8 cellular contexts compared by ENCODE assay signal in genomic region chr4:2468464-2469191, GRCh38. TPM values are rescaled to one million over a fixed set of nuclear protein-coding genes. Genes with fewer than 3 reads are reported as not detected.
DNase-seq lines count a peak whose midpoint lies in the region; ATAC-seq and TF ChIP-seq lines count a peak whose summit lies in the region.

Gene RNF4, plus strand, starts transcription at chr4:2469106. Its CDS starts 21,388 bp downstream, at chr4:2490494.

- peak; percentile 79 for ATAC-seq in effector memory CD8-positive, alpha-beta T cell (replicated peaks)
- peak; percentile 85 for ATAC-seq in memory B cell (ENCODE audit: low read depth)

- POLR2A ChIA-PET in activated CD8-positive, alpha-beta memory T cell treated with anti-CD3 and anti-CD28 coated beads for 36 hours (lab: Charles Lee): interaction anchor here (0.7 to 3.1 kb wide), 17 partner anchors 10 to 494 kb away, joined by 3 to 25 read pairs (median 4); partner anchors contain the start of genes CFAP99, FAM193A and MXD4

- H3K9me3 Mint-ChIP-seq in effector memory CD8-positive, alpha-beta T cell: no peaks in the 10 kb centered on the region
- H3K9me3 Mint-ChIP-seq in memory B cell: no peaks in the 10 kb centered on the region

- CTCF ChIA-PET in activated CD8-positive, alpha-beta memory T cell treated with anti-CD3 and anti-CD28 coated beads for 36 hours (lab: Charles Lee): interaction anchor here (0.6 to 1.5 kb wide), 9 partner anchors 12 to 215 kb away, joined by 3 to 6 read pairs (median 3); partner anchors contain the start of gene MXD4

- peaks cover 58% of the 10 kb centered on the region for H3K36me3 Mint-ChIP-seq in effector memory CD8-positive, alpha-beta T cell (ENCODE audit: insufficient read depth)
- no peaks in the 10 kb centered on the region for H3K36me3 Mint-ChIP-seq in memory B cell

- peak within 1 kb of the TSS; percentile 95 to 98 for H3K27ac Mint-ChIP-seq in effector memory CD8-positive, alpha-beta T cell
- H3K27ac Mint-ChIP-seq in memory B cell: peak within 1 kb of the TSS; percentile 92

- H3K4me3 Mint-ChIP-seq in effector memory CD8-positive, alpha-beta T cell: peak within 1 kb of the TSS; percentile 90 to 94
- peak within 1 kb of the TSS; percentile 94 for H3K4me3 Mint-ChIP-seq in memory B cell

- H3K4me1 Mint-ChIP-seq in effector memory CD8-positive, alpha-beta T cell (ENCODE audit: low read depth in 2 of 2): peaks cover 36 to 50% of the 10 kb centered on the region in 2 donors
- H3K4me1 Mint-ChIP-seq in memory B cell: peaks cover 23% of the 10 kb centered on the region

- peak; percentile 90 for DNase-seq in CMK (ENCODE audit: low read depth)
- DNase-seq in GM20000 (ENCODE audit: low spot score): peak; percentile 99
- peak; percentile 95 for DNase-seq in HT-29 (ENCODE audit: low spot score)
- DNase-seq in NOMO-1 (lab: John Stamatoyannopoulos, UW; ENCODE audit: unreplicated experiment in 2 of 2): peak; percentile 97 to 98
- DNase-seq in effector memory CD8-positive, alpha-beta T cell: peak; percentile 91 to 93 (median 92)
- peak; percentile 78 to 91 for DNase-seq in memory B cell (ENCODE audit: low spot score in 2 of 2)
- peak; percentile 88 for DNase-seq in stimulated activated CD8-positive, alpha-beta memory T cell treated with anti-CD3 and anti-CD28 coated beads, Interleukin-12 subunit alpha, Interleukin-12 subunit beta, amount 100 ng/mL, for 24 hours (ENCODE audit: extremely low read depth)

- no peaks in the 10 kb centered on the region for H3K27me3 Mint-ChIP-seq in effector memory CD8-positive, alpha-beta T cell
- H3K27me3 Mint-ChIP-seq in memory B cell: peaks cover under 1% of the 10 kb centered on the region

- no peak for TF ChIP-seq CTCF in GM20000 (IDR thresholded peaks at IDR 0.05; ENCODE audit: extremely low read depth, missing control alignments)

RNA-seq across cellular contexts. Expression of gene RNF4, which starts in this region (rescaled TPM):
- 44.9 and 47.1 TPM in 2 replicates for total RNA-seq in HT-29 (2014; rRNA removed; shearing (Covaris generic))
- 10 to 100 TPM; 91.9 to 92.1 TPM for total RNA-seq in activated CD8-positive, alpha-beta memory T cell treated with anti-CD3 and anti-CD28 coated beads for 36 hours

Comparison
In these comparisons a context has a peak if more than half of its experiments do, and no peak if none do; other contexts are left out.
1. Peak in every context shown above with its lines: DNase-seq and ATAC-seq.